ENCODE assay signal across 1 cellular context in genomic region chr1:9529190-9529589, GRCh38.
TF ChIP-seq lines count a peak whose summit lies in the region.

No MANE protein-coding gene starts in this region.

TF ChIP-seq in K562, 482 proteins besides CTCF, POLR2A, EP300 and RAD21 (continued from another document and continues in another):
- no peak for TF ChIP-seq MIER1 (IDR thresholded peaks at IDR 0.05; ENCODE audit: low read depth)
- TF ChIP-seq PKNOX1 (IDR thresholded peaks at IDR 0.05) = peak; percentile 44; the same call in 1 of the 2 replicates
- no peak for TF ChIP-seq MCM5 (IDR thresholded peaks at IDR 0.05; ENCODE audit: low read depth)
- no peak for TF ChIP-seq ZNF507 (tag; conservative IDR thresholded peaks at IDR 0.05)
- peak; percentile 60; the same call in 1 of the 2 replicates for TF ChIP-seq FOSL1 (tag; conservative IDR thresholded peaks at IDR 0.05)
- no peak for TF ChIP-seq FOXA3 (CRISPR knock-in tag; conservative IDR thresholded peaks at IDR 0.05 in 1 of 2, IDR thresholded peaks at IDR 0.05 in 1 of 2)
- TF ChIP-seq ZNF609 (CRISPR knock-in tag; IDR thresholded peaks at IDR 0.05; ENCODE audit: borderline replicate concordance) = no peak
- TF ChIP-seq, protein P1, sequence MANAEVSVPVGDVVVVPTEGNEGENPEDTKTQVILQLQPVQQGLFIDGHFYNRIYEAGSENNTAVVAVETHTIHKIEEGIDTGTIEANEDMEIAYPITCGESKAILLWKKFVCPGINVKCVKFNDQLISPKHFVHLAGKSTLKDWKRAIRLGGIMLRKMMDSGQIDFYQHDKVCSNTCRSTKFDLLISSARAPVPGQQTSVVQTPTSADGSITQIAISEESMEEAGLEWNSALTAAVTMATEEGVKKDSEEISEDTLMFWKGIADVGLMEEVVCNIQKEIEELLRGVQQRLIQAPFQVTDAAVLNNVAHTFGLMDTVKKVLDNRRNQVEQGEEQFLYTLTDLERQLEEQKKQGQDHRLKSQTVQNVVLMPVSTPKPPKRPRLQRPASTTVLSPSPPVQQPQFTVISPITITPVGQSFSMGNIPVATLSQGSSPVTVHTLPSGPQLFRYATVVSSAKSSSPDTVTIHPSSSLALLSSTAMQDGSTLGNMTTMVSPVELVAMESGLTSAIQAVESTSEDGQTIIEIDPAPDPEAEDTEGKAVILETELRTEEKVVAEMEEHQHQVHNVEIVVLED (CRISPR knock-in tag; IDR thresholded peaks at IDR 0.05) = no peak
- no peak for TF ChIP-seq ZNF282 (CRISPR knock-in tag; IDR thresholded peaks at IDR 0.05)
- TF ChIP-seq SLC30A9 (CRISPR knock-in tag; IDR thresholded peaks at IDR 0.05) = no peak
- peak; percentile 37 for TF ChIP-seq CXXC5 (CRISPR knock-in tag; IDR thresholded peaks at IDR 0.05)
- TF ChIP-seq ZKSCAN3 (CRISPR knock-in tag; IDR thresholded peaks at IDR 0.05) = no peak
- TF ChIP-seq ERF (CRISPR knock-in tag; IDR thresholded peaks at IDR 0.05) = no peak
- TF ChIP-seq ZSCAN32 (CRISPR knock-in tag; IDR thresholded peaks at IDR 0.05) = no peak
- TF ChIP-seq, protein P2, sequence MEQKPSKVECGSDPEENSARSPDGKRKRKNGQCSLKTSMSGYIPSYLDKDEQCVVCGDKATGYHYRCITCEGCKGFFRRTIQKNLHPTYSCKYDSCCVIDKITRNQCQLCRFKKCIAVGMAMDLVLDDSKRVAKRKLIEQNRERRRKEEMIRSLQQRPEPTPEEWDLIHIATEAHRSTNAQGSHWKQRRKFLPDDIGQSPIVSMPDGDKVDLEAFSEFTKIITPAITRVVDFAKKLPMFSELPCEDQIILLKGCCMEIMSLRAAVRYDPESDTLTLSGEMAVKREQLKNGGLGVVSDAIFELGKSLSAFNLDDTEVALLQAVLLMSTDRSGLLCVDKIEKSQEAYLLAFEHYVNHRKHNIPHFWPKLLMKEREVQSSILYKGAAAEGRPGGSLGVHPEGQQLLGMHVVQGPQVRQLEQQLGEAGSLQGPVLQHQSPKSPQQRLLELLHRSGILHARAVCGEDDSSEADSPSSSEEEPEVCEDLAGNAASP (IDR thresholded peaks at IDR 0.05) = no peak
- no peak for TF ChIP-seq ZNF232 (CRISPR knock-in tag; IDR thresholded peaks at IDR 0.05)
- TF ChIP-seq GTF2E2 (tag; IDR thresholded peaks at IDR 0.05) = no peak
- TF ChIP-seq, protein P3, sequence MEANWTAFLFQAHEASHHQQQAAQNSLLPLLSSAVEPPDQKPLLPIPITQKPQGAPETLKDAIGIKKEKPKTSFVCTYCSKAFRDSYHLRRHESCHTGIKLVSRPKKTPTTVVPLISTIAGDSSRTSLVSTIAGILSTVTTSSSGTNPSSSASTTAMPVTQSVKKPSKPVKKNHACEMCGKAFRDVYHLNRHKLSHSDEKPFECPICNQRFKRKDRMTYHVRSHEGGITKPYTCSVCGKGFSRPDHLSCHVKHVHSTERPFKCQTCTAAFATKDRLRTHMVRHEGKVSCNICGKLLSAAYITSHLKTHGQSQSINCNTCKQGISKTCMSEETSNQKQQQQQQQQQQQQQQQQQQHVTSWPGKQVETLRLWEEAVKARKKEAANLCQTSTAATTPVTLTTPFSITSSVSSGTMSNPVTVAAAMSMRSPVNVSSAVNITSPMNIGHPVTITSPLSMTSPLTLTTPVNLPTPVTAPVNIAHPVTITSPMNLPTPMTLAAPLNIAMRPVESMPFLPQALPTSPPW (CRISPR knock-in tag; IDR thresholded peaks at IDR 0.05) = no peak
- no peak for TF ChIP-seq UBTF (IDR thresholded peaks at IDR 0.05; ENCODE audit: borderline replicate concordance in 1 of 2, low read depth in 2 of 2, low read length in 2 of 2)
- TF ChIP-seq JUN (IDR thresholded peaks at IDR 0.05; ENCODE audit: borderline replicate concordance, low read depth, low read length) = peak; percentile 85
- TF ChIP-seq JUN (CRISPR knock-in tag; IDR thresholded peaks at IDR 0.05; ENCODE audit: borderline replicate concordance) = no peak
- TF ChIP-seq HDGF (IDR thresholded peaks at IDR 0.05) = no peak
- TF ChIP-seq DDX20 (tag; IDR thresholded peaks at IDR 0.05; ENCODE audit: low read depth) = no peak
- TF ChIP-seq ZNF717 (CRISPR knock-in tag; IDR thresholded peaks at IDR 0.05) = no peak
- TF ChIP-seq FOS (IDR thresholded peaks at IDR 0.05; ENCODE audit: extremely low read depth, insufficient read length) = no peak
- no peak for TF ChIP-seq MBD2 (IDR thresholded peaks at IDR 0.05; ENCODE audit: borderline replicate concordance, low read depth)
- TF ChIP-seq TEAD4 (IDR thresholded peaks at IDR 0.05; ENCODE audit: low read length) = no peak
- TF ChIP-seq TEAD4 (CRISPR knock-in tag; IDR thresholded peaks at IDR 0.05; ENCODE audit: borderline replicate concordance) = no peak
- TF ChIP-seq, protein P4, sequence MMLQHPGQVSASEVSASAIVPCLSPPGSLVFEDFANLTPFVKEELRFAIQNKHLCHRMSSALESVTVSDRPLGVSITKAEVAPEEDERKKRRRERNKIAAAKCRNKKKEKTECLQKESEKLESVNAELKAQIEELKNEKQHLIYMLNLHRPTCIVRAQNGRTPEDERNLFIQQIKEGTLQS (IDR thresholded peaks at IDR 0.05) = peak; percentile 87
- TF ChIP-seq, protein P4 (CRISPR knock-in tag; conservative IDR thresholded peaks at IDR 0.05) = peak; percentile 71; the same call in 1 of the 2 replicates
- no peak for TF ChIP-seq PHF8 (IDR thresholded peaks at IDR 0.05; ENCODE audit: borderline replicate concordance, low read length)
- peak; percentile 65 to 73 for TF ChIP-seq NRF1 (conservative IDR thresholded peaks at IDR 0.05 in 1 of 2, IDR thresholded peaks at IDR 0.05 in 1 of 2)
- peak; percentile 69 for TF ChIP-seq EGR1 (conservative IDR thresholded peaks at IDR 0.05)
- TF ChIP-seq L3MBTL2 (IDR thresholded peaks at IDR 0.05) = 0 out of 2 replicates have a peak, but pooled peaks have one; percentile 30
- TF ChIP-seq MAX (CRISPR knock-in tag; IDR thresholded peaks at IDR 0.05) = 0 out of 2 replicates have a peak, but pooled peaks have one; percentile 21
- TF ChIP-seq CBX1 (IDR thresholded peaks at IDR 0.05; ENCODE audit: low read depth) = peak; percentile 35; the same call in 1 of the 2 replicates
- no peak for TF ChIP-seq ZNF12 (CRISPR knock-in tag; IDR thresholded peaks at IDR 0.05)
- 0 out of 2 replicates have a peak, but pooled peaks have one; percentile 19 for TF ChIP-seq DPF2 (IDR thresholded peaks at IDR 0.05)
- TF ChIP-seq, protein P5, sequence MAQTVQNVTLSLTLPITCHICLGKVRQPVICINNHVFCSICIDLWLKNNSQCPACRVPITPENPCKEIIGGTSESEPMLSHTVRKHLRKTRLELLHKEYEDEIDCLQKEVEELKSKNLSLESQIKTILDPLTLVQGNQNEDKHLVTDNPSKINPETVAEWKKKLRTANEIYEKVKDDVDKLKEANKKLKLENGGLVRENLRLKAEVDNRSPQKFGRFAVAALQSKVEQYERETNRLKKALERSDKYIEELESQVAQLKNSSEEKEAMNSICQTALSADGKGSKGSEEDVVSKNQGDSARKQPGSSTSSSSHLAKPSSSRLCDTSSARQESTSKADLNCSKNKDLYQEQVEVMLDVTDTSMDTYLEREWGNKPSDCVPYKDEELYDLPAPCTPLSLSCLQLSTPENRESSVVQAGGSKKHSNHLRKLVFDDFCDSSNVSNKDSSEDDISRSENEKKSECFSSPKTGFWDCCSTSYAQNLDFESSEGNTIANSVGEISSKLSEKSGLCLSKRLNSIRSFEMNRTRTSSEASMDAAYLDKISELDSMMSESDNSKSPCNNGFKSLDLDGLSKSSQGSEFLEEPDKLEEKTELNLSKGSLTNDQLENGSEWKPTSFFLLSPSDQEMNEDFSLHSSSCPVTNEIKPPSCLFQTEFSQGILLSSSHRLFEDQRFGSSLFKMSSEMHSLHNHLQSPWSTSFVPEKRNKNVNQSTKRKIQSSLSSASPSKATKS (CRISPR knock-in tag; IDR thresholded peaks at IDR 0.05) = no peak
- no peak for TF ChIP-seq ELK3 (CRISPR knock-in tag; IDR thresholded peaks at IDR 0.05)
- TF ChIP-seq, protein P6, sequence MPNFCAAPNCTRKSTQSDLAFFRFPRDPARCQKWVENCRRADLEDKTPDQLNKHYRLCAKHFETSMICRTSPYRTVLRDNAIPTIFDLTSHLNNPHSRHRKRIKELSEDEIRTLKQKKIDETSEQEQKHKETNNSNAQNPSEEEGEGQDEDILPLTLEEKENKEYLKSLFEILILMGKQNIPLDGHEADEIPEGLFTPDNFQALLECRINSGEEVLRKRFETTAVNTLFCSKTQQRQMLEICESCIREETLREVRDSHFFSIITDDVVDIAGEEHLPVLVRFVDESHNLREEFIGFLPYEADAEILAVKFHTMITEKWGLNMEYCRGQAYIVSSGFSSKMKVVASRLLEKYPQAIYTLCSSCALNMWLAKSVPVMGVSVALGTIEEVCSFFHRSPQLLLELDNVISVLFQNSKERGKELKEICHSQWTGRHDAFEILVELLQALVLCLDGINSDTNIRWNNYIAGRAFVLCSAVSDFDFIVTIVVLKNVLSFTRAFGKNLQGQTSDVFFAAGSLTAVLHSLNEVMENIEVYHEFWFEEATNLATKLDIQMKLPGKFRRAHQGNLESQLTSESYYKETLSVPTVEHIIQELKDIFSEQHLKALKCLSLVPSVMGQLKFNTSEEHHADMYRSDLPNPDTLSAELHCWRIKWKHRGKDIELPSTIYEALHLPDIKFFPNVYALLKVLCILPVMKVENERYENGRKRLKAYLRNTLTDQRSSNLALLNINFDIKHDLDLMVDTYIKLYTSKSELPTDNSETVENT (CRISPR knock-in tag; IDR thresholded peaks at IDR 0.05) = no peak
- no peak for TF ChIP-seq MTA1 (IDR thresholded peaks at IDR 0.05; ENCODE audit: borderline replicate concordance)
- TF ChIP-seq MXI1 (IDR thresholded peaks at IDR 0.05; ENCODE audit: low read depth, low read length) = 0 out of 2 replicates have a peak, but pooled peaks have one; percentile 25
- no peak for TF ChIP-seq TAF7 (tag; IDR thresholded peaks at IDR 0.05)
- no peak for TF ChIP-seq TBP (optimal IDR thresholded peaks at IDR 0.05; ENCODE audit: low read depth, low read length)
- TF ChIP-seq MYNN (IDR thresholded peaks at IDR 0.05) = no peak
- TF ChIP-seq MYNN (CRISPR knock-in tag; IDR thresholded peaks at IDR 0.05) = no peak
